In genomic region chr20:61804896-61805295, GRCh38 we compare ENCODE assay signal across 17 cellular contexts.
"Had no signal": no experiment of that assay in that cellular context is flagged by ENCODE, and none has a peak within 500 bp of the region (broad histone marks: within the 10 kb centered on the region; RNA-seq: fewer than 3 reads in every experiment).

No MANE protein-coding gene starts in this region.

- DNase-seq: activated CD4-positive, CD25-positive, alpha-beta regulatory T cell treated with anti-CD3 and anti-CD28 coated beads, Interleukin-2, amount 50 U/mL, for 72 hours; activated CD8-positive, alpha-beta memory T cell treated with anti-CD3 and anti-CD28 coated beads for 24 hours; activated CD8-positive, alpha-beta memory T cell treated with anti-CD3 and anti-CD28 coated beads, Interleukin-2, amount 50 U/mL, for 48 hours; activated effector memory CD4-positive, alpha-beta T cell treated with Interleukin-2 at 50 U/mL for 16 hours; activated naive CD4-positive, alpha-beta T cell treated with anti-CD3 and anti-CD28 coated beads, Interleukin-2, amount 50 U/mL, for 16 hours; activated T-cell treated with anti-CD3 and anti-CD28 coated beads, Interleukin-2, amount 50 U/mL, for 48 hours; mesendoderm; natural killer cell; stimulated activated CD4-positive, alpha-beta T cell treated with anti-CD3 and anti-CD28 coated beads, Interleukin-12 subunit alpha, Interleukin-12 subunit beta, amount 100 ng/mL, for 4 hours; stimulated activated CD4-positive, alpha-beta T cell treated with anti-CD3 and anti-CD28 coated beads, Interleukin-1b, Interleukin-23, amount 100 ng/mL, for 48 hours; stimulated activated CD8-positive, alpha-beta memory T cell treated with anti-CD3 and anti-CD28 coated beads, Interleukin-4, amount 100 ng/mL, for 48 hours; stimulated activated naive CD4-positive, alpha-beta T cell; thyroid gland; uterus had no signal

- H3K4me3 Mint-ChIP-seq: central memory CD8-positive, alpha-beta T cell; natural killer cell had no signal

- ATAC-seq: natural killer cell had no signal

- H3K36me3 ChIP-seq: thyroid gland, uterus had no signal

- H3K36me3 Mint-ChIP-seq: natural killer cell had no signal

- H3K4me1 ChIP-seq: uterus had no signal

- H3K27ac ChIP-seq: coronary artery, thyroid gland, uterus had no signal

- H3K4me3 ChIP-seq: coronary artery, thyroid gland, uterus had no signal

- FAIRE-seq: frontal cortex had no signal

- H3K27ac Mint-ChIP-seq: natural killer cell had no signal

- H3K4me1 Mint-ChIP-seq: central memory CD8-positive, alpha-beta T cell; natural killer cell had no signal

- H3K9me3 Mint-ChIP-seq: central memory CD8-positive, alpha-beta T cell; natural killer cell had no signal

- H3K9me3 ChIP-seq: thyroid gland, uterus had no signal
